Comparison of ENCODE assay signal across 8 cellular contexts in the genomic region with DNA sequence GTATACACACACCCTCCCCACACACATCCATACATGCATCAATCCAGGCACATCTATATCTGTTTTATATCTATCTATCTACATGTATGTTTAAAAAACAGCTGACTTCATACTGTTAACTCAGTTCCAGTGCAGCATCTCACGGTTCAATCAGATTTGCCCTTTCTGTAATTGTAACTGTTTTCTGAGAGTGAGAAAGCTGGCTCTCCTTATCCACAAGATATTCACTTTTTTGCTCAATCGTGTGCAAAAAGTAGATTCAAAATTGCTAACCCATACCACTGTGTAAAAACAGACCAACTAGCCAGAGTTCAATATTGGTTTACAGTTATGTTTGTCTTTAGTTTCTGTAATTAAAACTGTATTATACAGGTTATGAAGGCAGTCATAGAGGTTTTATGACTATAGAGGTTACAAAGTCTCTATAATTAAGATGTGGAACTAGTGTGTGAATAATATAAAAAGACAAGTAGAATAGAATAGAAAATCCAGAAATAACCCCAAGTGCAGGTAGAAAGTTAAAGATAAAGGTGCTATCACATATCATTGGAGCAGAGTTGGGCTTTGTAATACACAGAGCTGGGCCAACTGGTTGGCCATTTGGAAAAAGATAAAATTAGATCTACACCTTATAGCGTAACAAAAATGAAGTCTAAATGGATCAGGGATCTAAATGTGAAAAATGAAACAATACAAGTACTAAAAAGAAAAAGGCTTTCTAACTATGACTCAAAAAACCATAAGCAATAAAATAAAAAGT. TPM values are rescaled to one million over a fixed set of nuclear protein-coding genes. Genes with fewer than 3 reads are reported as not detected.
DNase-seq lines count a peak whose midpoint lies in the region; ATAC-seq and TF ChIP-seq lines count a peak whose summit lies in the region.

No MANE protein-coding gene starts in this region.

- H3K36me3 ChIP-seq in CD4-positive, alpha-beta memory T cell (ENCODE audit: insufficient read depth, low read length): no peaks in the 10 kb centered on the region
- no peaks in the 10 kb centered on the region for H3K36me3 ChIP-seq in Panc1 (ENCODE audit: control insufficient read depth, insufficient read depth, low read length)
- no peaks in the 10 kb centered on the region for H3K36me3 ChIP-seq in osteoblast (ENCODE audit: insufficient read depth, low read length)

- no peak overlapping the region for H3K27ac ChIP-seq in CD4-positive, alpha-beta memory T cell (ENCODE audit: low read depth, low read length)
- H3K27ac ChIP-seq in Panc1 (ENCODE audit: low read length): peak overlapping the region; percentile 91
- no peak overlapping the region for H3K27ac ChIP-seq in osteoblast (ENCODE audit: low read depth, low read length)

- BruUV-seq in Panc1 (replicated peaks; lab: Mats Ljungman, UMichigan): no TSS peak

- DNase-seq in CD4-positive, alpha-beta memory T cell: no peak
- DNase-seq in Panc1 (ENCODE audit: low read depth, low spot score) (no peak), endothelial cell (ENCODE audit: low spot score) (no peak), osteoblast (ENCODE audit: insufficient read length, low spot score, missing footprints) (no peak), RPMI8226 (no peak)
- DNase-seq in activated CD4-positive, CD25-positive, alpha-beta regulatory T cell (lab: John Stamatoyannopoulos, UW): no peak

- H3K4me3 Mint-ChIP-seq in CD4-positive, alpha-beta memory T cell: peak overlapping the region; percentile 90 to 98 (median 96)
- peak overlapping the region; percentile 99 for H3K4me3 Mint-ChIP-seq in endothelial cell (ENCODE audit: unreplicated experiment)

- POLR2A ChIA-PET in CD4-positive, alpha-beta memory T cell (lab: Charles Lee; ENCODE audit: partially characterized antibody): interaction anchor here (1.6 to 2.9 kb wide), 2 partner anchors 20 to 187 kb away, joined by 8 to 17 read pairs; a partner anchor contains a TSS
- POLR2A ChIA-PET in Panc1 (lab: Charles Lee): no interaction called here

- H3K9me3 ChIP-seq in CD4-positive, alpha-beta memory T cell (ENCODE audit: control insufficient read depth in 1 of 2, low read length in 2 of 2): no peaks in the 10 kb centered on the region
- H3K9me3 ChIP-seq in Panc1 (ENCODE audit: control insufficient read depth, insufficient read depth, low read depth, low read length) (peaks cover 17% of the 10 kb centered on the region; the same call in 1 of the 2 replicates), osteoblast (ENCODE audit: low read depth, low read length) (peaks cover 4% of the 10 kb centered on the region)

- H4K20me1 ChIP-seq in osteoblast (ENCODE audit: insufficient read depth, low read length): peaks cover 4% of the 10 kb centered on the region

- intact Hi-C loops in CD4-positive, alpha-beta memory T cell (cut with micrococcal nuclease): no loop called here
- intact Hi-C loops in Panc1 (cut with micrococcal nuclease; ENCODE audit: unreplicated experiment): no loop called here

- peak overlapping the region in 1 of 2 donors; percentile 33 for H3K4me3 ChIP-seq in CD4-positive, alpha-beta memory T cell (ENCODE audit: low read length in 2 of 2)
- H3K4me3 ChIP-seq in Panc1 (ENCODE audit: low read depth in 2 of 2, low read length in 2 of 2) (peak overlapping the region; percentile 80 to 89), osteoblast (ENCODE audit: insufficient read depth, low read length) (peak overlapping the region; percentile 96)

- ATAC-seq in Panc1 (no peak), HG02642 (IDR thresholded peaks at IDR 0.05; ENCODE audit: poor library complexity, unreplicated experiment) (no peak), HG03175 (IDR thresholded peaks at IDR 0.05; ENCODE audit: unreplicated experiment) (no peak)

- CTCF ChIA-PET in CD4-positive, alpha-beta memory T cell (lab: Charles Lee; ENCODE audit: partially characterized antibody): no interaction called here
- CTCF ChIA-PET in Panc1 (lab: Charles Lee): no interaction called here

- peaks cover 20% of the 10 kb centered on the region for H3K4me1 ChIP-seq in CD4-positive, alpha-beta memory T cell (ENCODE audit: insufficient read depth, low read length)
- H3K4me1 ChIP-seq in Panc1 (ENCODE audit: control insufficient read depth, insufficient read depth, low read length) (peaks cover 18% of the 10 kb centered on the region), osteoblast (ENCODE audit: insufficient read depth, low read length) (peaks cover 19% of the 10 kb centered on the region)

- TF ChIP-seq CTCF in Panc1 (IDR thresholded peaks at IDR 0.05) (no peak), endothelial cell (IDR thresholded peaks at IDR 0.05; ENCODE audit: unreplicated experiment) (no peak), osteoblast (IDR thresholded peaks at IDR 0.05; ENCODE audit: extremely low read depth, low read depth, low read length) (no peak)

- peak overlapping the region in 6 of 7 donors; percentile 1 to 94 (median 71) for H3K27ac Mint-ChIP-seq in CD4-positive, alpha-beta memory T cell
- peak overlapping the region; percentile 36 for H3K27ac Mint-ChIP-seq in endothelial cell (ENCODE audit: unreplicated experiment)

- H3K79me2 ChIP-seq in osteoblast (ENCODE audit: insufficient read depth, low read length): peaks cover 2% of the 10 kb centered on the region

- no peaks in the 10 kb centered on the region for H3K27me3 ChIP-seq in CD4-positive, alpha-beta memory T cell (ENCODE audit: insufficient read depth, low read length)
- H3K27me3 ChIP-seq in Panc1 (ENCODE audit: control insufficient read depth, insufficient read depth, low read length) (no peaks in the 10 kb centered on the region), osteoblast (ENCODE audit: insufficient read depth, low read length) (no peaks in the 10 kb centered on the region)

- H3K9me3 Mint-ChIP-seq in CD4-positive, alpha-beta memory T cell: peaks cover 0 to 13% (median 8%) of the 10 kb centered on the region in 8 donors
- peaks cover 2% of the 10 kb centered on the region for H3K9me3 Mint-ChIP-seq in endothelial cell (ENCODE audit: unreplicated experiment)

- no peaks in the 10 kb centered on the region for H3K27me3 Mint-ChIP-seq in CD4-positive, alpha-beta memory T cell
- H3K27me3 Mint-ChIP-seq in endothelial cell (ENCODE audit: unreplicated experiment): no peaks in the 10 kb centered on the region

- H3K4me2 ChIP-seq in osteoblast (ENCODE audit: insufficient read depth, low read length): peak overlapping the region; percentile 99

- peaks cover 12 to 31% (median 15%) of the 10 kb centered on the region in 4 donors for H3K4me1 Mint-ChIP-seq in CD4-positive, alpha-beta memory T cell
- H3K4me1 Mint-ChIP-seq in endothelial cell (ENCODE audit: unreplicated experiment): peaks cover 14% of the 10 kb centered on the region

- peaks cover 6 to 12% of the 10 kb centered on the region in 2 donors for H3K36me3 Mint-ChIP-seq in CD4-positive, alpha-beta memory T cell
- peaks cover 6% of the 10 kb centered on the region for H3K36me3 Mint-ChIP-seq in endothelial cell (ENCODE audit: low read depth, unreplicated experiment)

- in situ Hi-C loops in Panc1 (cut with HindIII; ENCODE audit: low pct_unique_long_range_greater_than_20kb, low sequenced_read_pairs): no loop called here

- peak overlapping the region; percentile 96 for H2AFZ ChIP-seq in osteoblast (ENCODE audit: low read length)

RNA-seq across cellular contexts. Expression of a gene that starts 20.1 kb away (rescaled TPM):
- 1 to 10 TPM; 6.5 to 7.3 TPM for total RNA-seq in CD4-positive, alpha-beta memory T cell
- 1 to 10 TPM in 1 of 2 donors, under 1 TPM in 1; 0.37 to 3.7 TPM for polyA plus RNA-seq in CD4-positive, alpha-beta memory T cell
- total RNA-seq in Panc1 (2021; ENCODE audit: unreplicated experiment) (1.0 TPM), endothelial cell (ENCODE audit: unreplicated experiment) (1.8 TPM), osteoblast (under 0.01 TPM in 2 replicates)
- polyA plus RNA-seq in Panc1 (2012; ENCODE audit: insufficient read length): 0.82 TPM
